ENCODE assay signal across 36 cellular contexts in genomic region chr3:187813198-187813597, GRCh38.
"Had no signal": no experiment of that assay in that cellular context is flagged by ENCODE, and none has a peak within 500 bp of the region (broad histone marks: within the 10 kb centered on the region; RNA-seq: fewer than 3 reads in every experiment).

No MANE protein-coding gene starts in this region.

- H3K27me3 Mint-ChIP-seq: activated B cell treated with CpG ODN at 0.5 μM for 24 hours; activated CD4-positive, alpha-beta T cell treated with anti-CD3 and anti-CD28 coated beads, Interleukin-2, amount 10 ng/mL, durations not matched to agents 24 days and 14 days; activated CD8-positive, alpha-beta T cell treated with anti-CD3 and anti-CD28 coated beads for 36 hours; activated naive CD8-positive, alpha-beta T cell treated with anti-CD3 and anti-CD28 coated beads for 36 hours; activated T-helper 17 cell treated with anti-CD3 and anti-CD28 coated beads, Interleukin-2, amount 50 U/mL, for 72 hours; central memory CD8-positive, alpha-beta T cell had no signal

- DNase-seq: activated B cell treated with CpG ODN at 0.5 μM for 24 hours; activated CD4-positive, alpha-beta memory T cell treated with anti-CD3 and anti-CD28 coated beads for 36 hours; activated CD4-positive, alpha-beta T cell treated with anti-CD3 and anti-CD28 coated beads for 4 hours; activated CD4-positive, alpha-beta T cell treated with anti-CD3 and anti-CD28 coated beads, Interleukin-2, amount 10 ng/mL, durations not matched to agents 24 days and 14 days; activated CD4-positive, alpha-beta T cell treated with anti-CD3 and anti-CD28 coated beads, Interleukin-2, amount 50 U/mL, for 1 hour; activated CD4-positive, alpha-beta T cell treated with anti-CD3 and anti-CD28 coated beads, Interleukin-2, amount 50 U/mL, for 4 hours; activated CD4-positive, CD25-positive, alpha-beta regulatory T cell treated with anti-CD3 and anti-CD28 coated beads, Interleukin-2, amount 50 U/mL, for 72 hours; activated CD8-positive, alpha-beta memory T cell treated with anti-CD3 and anti-CD28 coated beads, Interleukin-2, amount 50 U/mL, for 4 hours; activated CD8-positive, alpha-beta T cell treated with anti-CD3 and anti-CD28 coated beads for 36 hours; activated effector memory CD4-positive, alpha-beta T cell treated with anti-CD3 and anti-CD28 coated beads, Interleukin-2, amount 50 U/mL, for 16 hours; activated gamma-delta T cell treated with Interleukin-2 at 50 U/mL for 16 hours; activated naive CD4-positive, alpha-beta T cell; activated naive CD4-positive, alpha-beta T cell treated with anti-CD3 and anti-CD28 coated beads for 36 hours; activated naive CD4-positive, alpha-beta T cell treated with anti-CD3 and anti-CD28 coated beads, Interleukin-2, amount 50 U/mL, for 16 hours; activated naive CD8-positive, alpha-beta T cell treated with anti-CD3 and anti-CD28 coated beads for 36 hours; activated T-cell treated with anti-CD3 and anti-CD28 coated beads for 4 hours; activated T-cell treated with anti-CD3 and anti-CD28 coated beads, Interleukin-2, amount 50 U/mL, for 1 hour; activated T-cell treated with anti-CD3 and anti-CD28 coated beads, Interleukin-2, amount 50 U/mL, for 4 hours; activated T-cell treated with anti-CD3 and anti-CD28 coated beads, Interleukin-2, amount 50 U/mL, for 72 hours; adrenal gland; amniotic stem cell; aorta; caudate nucleus; cerebellar nuclear complex; T-helper 1 cell; T-helper 2 cell; T-helper 9 cell had no signal

- H3K27me3 ChIP-seq: adrenal gland, cardiac muscle cell had no signal

- H3K4me3 ChIP-seq: adrenal gland, cardiac muscle cell had no signal

- H3K9me3 ChIP-seq: adrenal gland had no signal

- H3K4me1 Mint-ChIP-seq: central memory CD8-positive, alpha-beta T cell had no signal

- H3K4me3 Mint-ChIP-seq: activated B cell treated with CpG ODN at 0.5 μM for 24 hours; activated CD4-positive, alpha-beta memory T cell treated with anti-CD3 and anti-CD28 coated beads for 36 hours; activated CD4-positive, alpha-beta T cell treated with anti-CD3 and anti-CD28 coated beads, Interleukin-2, amount 10 ng/mL, durations not matched to agents 24 days and 14 days; activated CD8-positive, alpha-beta T cell treated with anti-CD3 and anti-CD28 coated beads for 36 hours; activated naive CD4-positive, alpha-beta T cell treated with anti-CD3 and anti-CD28 coated beads for 36 hours; activated naive CD8-positive, alpha-beta T cell treated with anti-CD3 and anti-CD28 coated beads for 36 hours; activated T-cell treated with anti-CD3 and anti-CD28 coated beads, Interleukin-2, amount 50 U/mL, for 4 hours; activated T-cell treated with anti-CD3 and anti-CD28 coated beads, Interleukin-2, amount 50 U/mL, for 72 hours; activated T-helper 1 cell treated with anti-CD3 and anti-CD28 coated beads, Interleukin-12 subunit alpha, Interleukin-12 subunit beta, Interleukin-2, Interleukin-4 antibody, amounts not matched to agents 30 ng/mL and 10 ng/mL and 1 ng/mL, durations not matched to agents 14 hours and 24 hours and 36 hours; activated T-helper 17 cell treated with anti-CD3 and anti-CD28 coated beads, Interleukin-2, amount 50 U/mL, for 72 hours; brain; central memory CD8-positive, alpha-beta T cell; T-helper 1 cell treated with Interleukin-12 subunit alpha and Interleukin-12 subunit beta and Interleukin-4 antibody, amounts not matched to agents 30 μg/mL and 1 μg/mL, for 36 hours; T-helper 2 cell treated with Interferon-gamma antibody and Interleukin-4, amounts not matched to agents 5 μg/mL and 100 μg/mL, for 36 hours had no signal

- H3K36me3 Mint-ChIP-seq: activated CD4-positive, alpha-beta memory T cell treated with anti-CD3 and anti-CD28 coated beads for 36 hours; activated naive CD4-positive, alpha-beta T cell treated with anti-CD3 and anti-CD28 coated beads, Interleukin-2, amount 50 U/mL, for 72 hours; activated naive CD8-positive, alpha-beta T cell treated with anti-CD3 and anti-CD28 coated beads for 36 hours; brain had no signal

- H3K27ac ChIP-seq: adrenal gland, cardiac muscle cell, VCaP had no signal

- H3K27ac Mint-ChIP-seq: activated B cell treated with CpG ODN at 0.5 μM for 24 hours; activated CD4-positive, alpha-beta memory T cell treated with anti-CD3 and anti-CD28 coated beads for 36 hours; activated CD4-positive, alpha-beta T cell treated with anti-CD3 and anti-CD28 coated beads, Interleukin-2, amount 10 ng/mL, durations not matched to agents 24 days and 14 days; activated CD8-positive, alpha-beta T cell treated with anti-CD3 and anti-CD28 coated beads for 36 hours; activated naive CD4-positive, alpha-beta T cell treated with anti-CD3 and anti-CD28 coated beads for 36 hours; activated naive CD4-positive, alpha-beta T cell treated with anti-CD3 and anti-CD28 coated beads, Interleukin-2, amount 50 U/mL, for 72 hours; activated naive CD8-positive, alpha-beta T cell treated with anti-CD3 and anti-CD28 coated beads for 36 hours; activated T-cell treated with anti-CD3 and anti-CD28 coated beads, Interleukin-2, amount 50 U/mL, for 72 hours; activated T-helper 1 cell treated with anti-CD3 and anti-CD28 coated beads, Interleukin-12 subunit alpha, Interleukin-12 subunit beta, Interleukin-2, Interleukin-4 antibody, amounts not matched to agents 30 ng/mL and 10 ng/mL and 1 ng/mL, durations not matched to agents 14 hours and 24 hours and 36 hours; activated T-helper 17 cell treated with anti-CD3 and anti-CD28 coated beads, Interleukin-2, amount 50 U/mL, for 72 hours; brain; T-helper 1 cell treated with Interleukin-12 subunit alpha and Interleukin-12 subunit beta and Interleukin-4 antibody, amounts not matched to agents 30 μg/mL and 1 μg/mL, for 36 hours; T-helper 2 cell treated with Interferon-gamma antibody and Interleukin-4, amounts not matched to agents 5 μg/mL and 100 μg/mL, for 36 hours had no signal

- ATAC-seq: activated CD8-positive, alpha-beta T cell treated with anti-CD3 and anti-CD28 coated beads for 36 hours; activated naive CD4-positive, alpha-beta T cell treated with anti-CD3 and anti-CD28 coated beads, Interleukin-2, amount 50 U/mL, for 72 hours; activated T-cell treated with anti-CD3 and anti-CD28 coated beads, Interleukin-2, amount 50 U/mL, for 4 hours; activated T-cell treated with anti-CD3 and anti-CD28 coated beads, Interleukin-2, amount 50 U/mL, for 72 hours; activated T-helper 17 cell treated with anti-CD3 and anti-CD28 coated beads, Interleukin-2, amount 50 U/mL, for 72 hours had no signal

- H3K36me3 ChIP-seq: adrenal gland, cardiac muscle cell had no signal

- H3K9me3 Mint-ChIP-seq: activated B cell treated with CpG ODN at 0.5 μM for 24 hours; activated naive CD4-positive, alpha-beta T cell treated with anti-CD3 and anti-CD28 coated beads for 36 hours; activated T-helper 17 cell treated with anti-CD3 and anti-CD28 coated beads, Interleukin-2, amount 50 U/mL, for 72 hours; central memory CD8-positive, alpha-beta T cell had no signal

- H3K4me1 ChIP-seq: adrenal gland had no signal
